ENCODE assay signal across 8 cellular contexts in genomic region chr19:44164327-44164672, GRCh38. TPM values are rescaled to one million over a fixed set of nuclear protein-coding genes. Genes with fewer than 3 reads are reported as not detected.
DNase-seq lines count a peak whose midpoint lies in the region; ATAC-seq, FAIRE-seq and TF ChIP-seq lines count a peak whose summit lies in the region.

No MANE protein-coding gene starts in this region.

- CTCF ChIA-PET in activated naive CD4-positive, alpha-beta T cell treated with anti-CD3 and anti-CD28 coated beads for 36 hours (lab: Charles Lee) = interaction anchor here (1.4 kb wide), 1 partner anchor 51 kb away, joined by 3 read pairs; no protein-coding TSS in a partner anchor
- CTCF ChIA-PET in HepG2 (lab: Yijun Ruan, JAX; ENCODE audit: low intra/inter-chr PET ratio, low total read pairs) = no interaction called here

- BruUV-seq in HepG2 (replicated peaks; lab: Mats Ljungman, UMichigan) = TSS peak; percentile 90

- H3K4me1 Mint-ChIP-seq in activated naive CD4-positive, alpha-beta T cell treated with anti-CD3 and anti-CD28 coated beads for 36 hours (ENCODE audit: low read depth) = peaks cover 27% of the 10 kb centered on the region
- H3K4me1 Mint-ChIP-seq in activated naive CD8-positive, alpha-beta T cell (ENCODE audit: low read depth) = peaks cover 33% of the 10 kb centered on the region
- H3K4me1 Mint-ChIP-seq in type B pancreatic cell (ENCODE audit: unreplicated experiment) = peaks cover 25% of the 10 kb centered on the region

- TF ChIP-seq RAD21 in HepG2 (CRISPR knock-in tag; IDR thresholded peaks at IDR 0.05) = no peak

- in situ Hi-C loops in HepG2 (cut with HindIII; ENCODE audit: extremely low pct_ligation_motif_present, low pct_unique_long_range_greater_than_20kb) = no loop called here

- peak overlapping the region; percentile 79 to 96 (median 80) for H3K4me3 ChIP-seq in HepG2 (replicated peaks in 1 of 3; ENCODE audit: insufficient read depth in 1 of 3, low read depth in 2 of 3, low read length in 3 of 3)

- no peaks in the 10 kb centered on the region for H3K9me3 ChIP-seq in HepG2 (ENCODE audit: low read length)

- TF ChIP-seq EP300 in HepG2 (IDR thresholded peaks at IDR 0.05; ENCODE audit: low read depth in 2 of 2, low read length in 2 of 2) (no peak), HepG2 (CRISPR knock-in tag; IDR thresholded peaks at IDR 0.05; ENCODE audit: borderline replicate concordance) (no peak)

- TF ChIP-seq CTCF in HepG2 (CRISPR knock-in tag; IDR thresholded peaks at IDR 0.05) = no peak
- no peak for TF ChIP-seq CTCF in type B pancreatic cell (conservative IDR thresholded peaks at IDR 0.05)

- peak overlapping the region; percentile 80 for H3K9ac ChIP-seq in HepG2 (ENCODE audit: insufficient read depth, low read depth, low read length)

- peak overlapping the region; percentile 92 for H3K4me2 ChIP-seq in HepG2 (ENCODE audit: low read depth, low read length)

- H3K27me3 Mint-ChIP-seq in activated naive CD4-positive, alpha-beta T cell treated with anti-CD3 and anti-CD28 coated beads for 36 hours (ENCODE audit: low read depth) = no peaks in the 10 kb centered on the region
- H3K27me3 Mint-ChIP-seq in activated naive CD8-positive, alpha-beta T cell = no peaks in the 10 kb centered on the region
- H3K27me3 Mint-ChIP-seq in type B pancreatic cell = no peaks in the 10 kb centered on the region

- peak overlapping the region; percentile 93 for H3K27ac Mint-ChIP-seq in activated naive CD4-positive, alpha-beta T cell treated with anti-CD3 and anti-CD28 coated beads for 36 hours
- peak overlapping the region; percentile 99 for H3K27ac Mint-ChIP-seq in activated naive CD8-positive, alpha-beta T cell
- H3K27ac Mint-ChIP-seq in type B pancreatic cell = peak overlapping the region; percentile 96

- H2AFZ ChIP-seq in HepG2 (ENCODE audit: low read length) = peak overlapping the region; percentile 91

- POLR2A ChIA-PET in HepG2 (lab: Yijun Ruan, JAX) = interaction anchor here (0.8 to 3.5 kb wide), 16 partner anchors 10 to 336 kb away, joined by 3 to 36 read pairs (median 10); partner anchors contain the start of genes ZNF112, ZNF180, ZNF223 and ZNF224

- ATAC-seq in HepG2 (peak; percentile 32; the same call in 2 of the 3 replicates), HG02970 (IDR thresholded peaks at IDR 0.05; ENCODE audit: low FRiP score, unreplicated experiment) (no peak), HG02763 (IDR thresholded peaks at IDR 0.05; ENCODE audit: unreplicated experiment) (no peak)

- no peaks in the 10 kb centered on the region for H3K27me3 ChIP-seq in HepG2 (ENCODE audit: control insufficient read depth in 1 of 2, insufficient read depth in 2 of 2, low read length in 2 of 2)

- H3K79me2 ChIP-seq in HepG2 (ENCODE audit: insufficient read depth, low read length) = peaks cover 6% of the 10 kb centered on the region

- peaks cover 2 to 3% of the 10 kb centered on the region in 2 experiments; a peak in 4 of 5 replicates for H3K36me3 ChIP-seq in HepG2 (replicated peaks in 1 of 2; ENCODE audit: control insufficient read depth in 1 of 2, insufficient read depth in 2 of 2, low read length in 2 of 2)

- no peaks in the 10 kb centered on the region for H4K20me1 ChIP-seq in HepG2 (ENCODE audit: insufficient read depth, low read length)

- DNase-seq in activated naive CD4-positive, alpha-beta T cell treated with anti-CD3 and anti-CD28 coated beads for 36 hours = no peak
- no peak for DNase-seq in activated naive CD4-positive, alpha-beta T cell treated with anti-CD3 and anti-CD28 coated beads, Interleukin-2, amount 50 U/mL, for 16 hours
- DNase-seq in HepG2 (ENCODE audit: low spot score) = no peak
- no peak for DNase-seq in type B pancreatic cell (ENCODE audit: extremely low spot score, unreplicated experiment)
- no peak for DNase-seq in NCI-H510A treated with DMSO at 0.1 percent for 48 hours (lab: John Stamatoyannopoulos, UW)

- WGBS in HepG2 (ENCODE audit: low lambda C conversion rate) = 30% methylated on average over 3 of the region's 3 CpGs

- peak overlapping the region; percentile 94 for H3K4me3 Mint-ChIP-seq in activated naive CD4-positive, alpha-beta T cell treated with anti-CD3 and anti-CD28 coated beads for 36 hours
- H3K4me3 Mint-ChIP-seq in activated naive CD8-positive, alpha-beta T cell = peak overlapping the region; percentile 98
- H3K4me3 Mint-ChIP-seq in type B pancreatic cell = peak overlapping the region; percentile 99

- H3K9me3 Mint-ChIP-seq in activated naive CD4-positive, alpha-beta T cell treated with anti-CD3 and anti-CD28 coated beads for 36 hours = peaks cover 36% of the 10 kb centered on the region
- H3K9me3 Mint-ChIP-seq in activated naive CD8-positive, alpha-beta T cell (ENCODE audit: low read depth) = peaks cover 26% of the 10 kb centered on the region
- H3K9me3 Mint-ChIP-seq in type B pancreatic cell = peaks cover 12% of the 10 kb centered on the region

- FAIRE-seq in HepG2 (lab: Jason Lieb, UNC) = peak; percentile 40

- intact Hi-C loops in activated naive CD4-positive, alpha-beta T cell treated with anti-CD3 and anti-CD28 coated beads for 36 hours (cut with micrococcal nuclease) = loop anchor here (10.0 kb wide), 1 partner anchor 159 kb away; the partner anchor contains the start of gene ZNF230
- intact Hi-C loops in HepG2 (cut with micrococcal nuclease; ENCODE audit: unreplicated experiment) = no loop called here

- TF ChIP-seq POLR2A in HepG2 (IDR thresholded peaks at IDR 0.05; ENCODE audit: insufficient read depth in 1 of 2, low read depth in 2 of 2, low read length in 2 of 2) = no peak

- H3K27ac ChIP-seq in HepG2 (ENCODE audit: extremely low read length, insufficient read depth, low read length) = peak overlapping the region; percentile 69

- H3K4me1 ChIP-seq in HepG2 (ENCODE audit: insufficient read depth, low read length) = peaks cover 21% of the 10 kb centered on the region

- H3K36me3 Mint-ChIP-seq in activated naive CD4-positive, alpha-beta T cell treated with anti-CD3 and anti-CD28 coated beads for 36 hours (ENCODE audit: low read depth) = peaks cover 37% of the 10 kb centered on the region
- peaks cover 28% of the 10 kb centered on the region for H3K36me3 Mint-ChIP-seq in activated naive CD8-positive, alpha-beta T cell
- H3K36me3 Mint-ChIP-seq in type B pancreatic cell = peaks cover 33% of the 10 kb centered on the region

RNA-seq across cellular contexts. Expression of gene ZNF226, which starts 0.6 kb away (rescaled TPM):
- total RNA-seq in activated naive CD4-positive, alpha-beta T cell treated with anti-CD3 and anti-CD28 coated beads for 36 hours = 10 to 100 TPM; 12.4 to 16.9 TPM
- total RNA-seq in HepG2 (2016; rRNA removed; fragmentation: Illumina TruSeq; extraction: Trizol) (16.0 and 19.2 TPM in 2 replicates), type B pancreatic cell (ENCODE audit: low replicate concordance) (25.1 and 28.8 TPM in 2 replicates)
- 4.0 and 5.4 TPM in 2 replicates for total RNA-seq in HepG2 (2016; cell fraction: cytosol; rRNA removed; fragmentation: Illumina TruSeq; extraction: Trizol; ENCODE audit: low read depth)
- total RNA-seq in HepG2 (2016; cell fraction: insoluble cytoplasmic fraction; rRNA removed; fragmentation: Illumina TruSeq; extraction: Trizol) = 15.8 and 18.3 TPM in 2 replicates
- 7.0 and 7.4 TPM in 2 replicates for total RNA-seq in HepG2 (2016; cell fraction: membrane; rRNA removed; fragmentation: Illumina TruSeq; extraction: Trizol)
- total RNA-seq in HepG2 (2016; cell fraction: nucleus; rRNA removed; fragmentation: Illumina TruSeq; extraction: Trizol) = 19.3 and 23.6 TPM in 2 replicates
- 8.3 and 12.1 TPM in 2 replicates for polyA plus RNA-seq in HepG2 (2011; rRNA removed)
- 4.2 and 6.0 TPM in 2 replicates for polyA plus RNA-seq in HepG2 (2011; cell fraction: cytosol; rRNA removed)
- polyA plus RNA-seq in HepG2 (2011; cell fraction: nucleus; rRNA removed) = 10.6 and 16.7 TPM in 2 replicates
- polyA plus RNA-seq in HepG2 (2012) = 8.5 and 9.6 TPM in 2 replicates
- 1.8 and 2.0 TPM in 2 replicates for polyA plus RNA-seq in HepG2 (2016; cell fraction: cytosol; fragmentation: Illumina TruSeq; extraction: Trizol; ENCODE audit: low read depth)
- polyA plus RNA-seq in HepG2 (2016; cell fraction: insoluble cytoplasmic fraction; fragmentation: Illumina TruSeq; extraction: Trizol; ENCODE audit: low read depth) = 12.8 and 14.2 TPM in 2 replicates
- polyA plus RNA-seq in HepG2 (2016; cell fraction: membrane; fragmentation: Illumina TruSeq; extraction: Trizol; ENCODE audit: low read depth) = 2.8 and 3.5 TPM in 2 replicates
- 34.3 and 36.8 TPM in 2 replicates for polyA plus RNA-seq in HepG2 (2016; cell fraction: nucleus; fragmentation: Illumina TruSeq; extraction: Trizol; ENCODE audit: insufficient read depth, low read depth)
- polyA minus RNA-seq in HepG2 (2011; rRNA and poly(A)+ RNA removed; ENCODE audit: low replicate concordance) = 4.9 and 7.6 TPM in 2 replicates
- polyA minus RNA-seq in HepG2 (2011; cell fraction: cytosol; rRNA and poly(A)+ RNA removed) = 1.6 and 2.9 TPM in 2 replicates
- 20.6 and 35.8 TPM in 2 replicates for polyA minus RNA-seq in HepG2 (2011; cell fraction: nucleus; rRNA and poly(A)+ RNA removed)

RNA-seq across cellular contexts. Expression of gene ZNF234, which starts 22.9 kb away (rescaled TPM):
- 1 to 10 TPM; 5.0 to 5.4 TPM for total RNA-seq in activated naive CD4-positive, alpha-beta T cell treated with anti-CD3 and anti-CD28 coated beads for 36 hours
- total RNA-seq in HepG2 (2016; rRNA removed; fragmentation: Illumina TruSeq; extraction: Trizol) (11.2 and 11.7 TPM in 2 replicates), type B pancreatic cell (ENCODE audit: low replicate concordance) (17.2 and 20.7 TPM in 2 replicates)
- total RNA-seq in HepG2 (2016; cell fraction: cytosol; rRNA removed; fragmentation: Illumina TruSeq; extraction: Trizol; ENCODE audit: low read depth) = 2.2 and 2.4 TPM in 2 replicates
- total RNA-seq in HepG2 (2016; cell fraction: insoluble cytoplasmic fraction; rRNA removed; fragmentation: Illumina TruSeq; extraction: Trizol) = 10.7 and 13.9 TPM in 2 replicates
- total RNA-seq in HepG2 (2016; cell fraction: membrane; rRNA removed; fragmentation: Illumina TruSeq; extraction: Trizol) = 3.7 and 3.9 TPM in 2 replicates
- total RNA-seq in HepG2 (2016; cell fraction: nucleus; rRNA removed; fragmentation: Illumina TruSeq; extraction: Trizol) = 13.1 and 15.1 TPM in 2 replicates
- polyA plus RNA-seq in HepG2 (2011; rRNA removed) = 3.5 and 4.2 TPM in 2 replicates
- 0.98 and 1.8 TPM in 2 replicates for polyA plus RNA-seq in HepG2 (2011; cell fraction: cytosol; rRNA removed)
- polyA plus RNA-seq in HepG2 (2011; cell fraction: nucleus; rRNA removed) = 7.8 and 9.8 TPM in 2 replicates
- 4.3 and 5.0 TPM in 2 replicates for polyA plus RNA-seq in HepG2 (2012)
- polyA plus RNA-seq in HepG2 (2016; cell fraction: cytosol; fragmentation: Illumina TruSeq; extraction: Trizol; ENCODE audit: low read depth) = 0.23 and 0.24 TPM in 2 replicates
- polyA plus RNA-seq in HepG2 (2016; cell fraction: insoluble cytoplasmic fraction; fragmentation: Illumina TruSeq; extraction: Trizol; ENCODE audit: low read depth) = 5.2 and 5.4 TPM in 2 replicates
- polyA plus RNA-seq in HepG2 (2016; cell fraction: membrane; fragmentation: Illumina TruSeq; extraction: Trizol; ENCODE audit: low read depth) = 0.73 and 0.96 TPM in 2 replicates
- polyA plus RNA-seq in HepG2 (2016; cell fraction: nucleus; fragmentation: Illumina TruSeq; extraction: Trizol; ENCODE audit: insufficient read depth, low read depth) = 17.9 and 18.7 TPM in 2 replicates
- 3.3 and 5.1 TPM in 2 replicates for polyA minus RNA-seq in HepG2 (2011; rRNA and poly(A)+ RNA removed; ENCODE audit: low replicate concordance)
- polyA minus RNA-seq in HepG2 (2011; cell fraction: cytosol; rRNA and poly(A)+ RNA removed) = 3.8 and 4.5 TPM in 2 replicates
- 18.7 and 23.5 TPM in 2 replicates for polyA minus RNA-seq in HepG2 (2011; cell fraction: nucleus; rRNA and poly(A)+ RNA removed)

RNA-seq across cellular contexts. Expression of gene ZNF227, which starts 48.0 kb away (rescaled TPM):
- 10 to 100 TPM; 17.9 to 19.4 TPM for total RNA-seq in activated naive CD4-positive, alpha-beta T cell treated with anti-CD3 and anti-CD28 coated beads for 36 hours
- 16.8 and 23.2 TPM in 2 replicates for total RNA-seq in HepG2 (2016; rRNA removed; fragmentation: Illumina TruSeq; extraction: Trizol)
- total RNA-seq in HepG2 (2016; cell fraction: cytosol; rRNA removed; fragmentation: Illumina TruSeq; extraction: Trizol; ENCODE audit: low read depth) = 3.0 and 4.0 TPM in 2 replicates
- 15.1 and 19.2 TPM in 2 replicates for total RNA-seq in HepG2 (2016; cell fraction: insoluble cytoplasmic fraction; rRNA removed; fragmentation: Illumina TruSeq; extraction: Trizol)
- total RNA-seq in HepG2 (2016; cell fraction: membrane; rRNA removed; fragmentation: Illumina TruSeq; extraction: Trizol) = 8.6 and 9.1 TPM in 2 replicates
- total RNA-seq in HepG2 (2016; cell fraction: nucleus; rRNA removed; fragmentation: Illumina TruSeq; extraction: Trizol) = 15.4 and 18.9 TPM in 2 replicates
- polyA plus RNA-seq in HepG2 (2011; rRNA removed) = 3.1 and 4.7 TPM in 2 replicates
- 1.9 and 3.6 TPM in 2 replicates for polyA plus RNA-seq in HepG2 (2011; cell fraction: cytosol; rRNA removed)
- 2.7 and 3.7 TPM in 2 replicates for polyA plus RNA-seq in HepG2 (2011; cell fraction: nucleus; rRNA removed)
- 8.8 and 9.1 TPM in 2 replicates for polyA plus RNA-seq in HepG2 (2012)
- polyA plus RNA-seq in HepG2 (2016; cell fraction: cytosol; fragmentation: Illumina TruSeq; extraction: Trizol; ENCODE audit: low read depth) = 1.5 and 2.0 TPM in 2 replicates
- polyA plus RNA-seq in HepG2 (2016; cell fraction: insoluble cytoplasmic fraction; fragmentation: Illumina TruSeq; extraction: Trizol; ENCODE audit: low read depth) = 10.6 and 12.3 TPM in 2 replicates
- polyA plus RNA-seq in HepG2 (2016; cell fraction: membrane; fragmentation: Illumina TruSeq; extraction: Trizol; ENCODE audit: low read depth) = 2.6 and 2.7 TPM in 2 replicates
- 10.9 and 12.5 TPM in 2 replicates for polyA plus RNA-seq in HepG2 (2016; cell fraction: nucleus; fragmentation: Illumina TruSeq; extraction: Trizol; ENCODE audit: insufficient read depth, low read depth)
- 8.1 and 15.3 TPM in 2 replicates for polyA minus RNA-seq in HepG2 (2011; rRNA and poly(A)+ RNA removed; ENCODE audit: low replicate concordance)
- polyA minus RNA-seq in HepG2 (2011; cell fraction: cytosol; rRNA and poly(A)+ RNA removed) = 4.6 and 5.8 TPM in 2 replicates
- polyA minus RNA-seq in HepG2 (2011; cell fraction: nucleus; rRNA and poly(A)+ RNA removed) = 33.1 and 39.8 TPM in 2 replicates
- total RNA-seq in type B pancreatic cell (ENCODE audit: low replicate concordance) = 21.3 and 32.1 TPM in 2 replicates

RNA-seq across cellular contexts. Expression of gene ZNF225, which starts 51.1 kb away (rescaled TPM):
- 1 to 10 TPM; 2.1 to 2.2 TPM for total RNA-seq in activated naive CD4-positive, alpha-beta T cell treated with anti-CD3 and anti-CD28 coated beads for 36 hours
- total RNA-seq in HepG2 (2016; rRNA removed; fragmentation: Illumina TruSeq; extraction: Trizol) = 3.3 and 4.6 TPM in 2 replicates
- total RNA-seq in HepG2 (2016; cell fraction: cytosol; rRNA removed; fragmentation: Illumina TruSeq; extraction: Trizol; ENCODE audit: low read depth) = 0.30 and 0.35 TPM in 2 replicates
- total RNA-seq in HepG2 (2016; cell fraction: insoluble cytoplasmic fraction; rRNA removed; fragmentation: Illumina TruSeq; extraction: Trizol) = 4.0 and 4.4 TPM in 2 replicates
- total RNA-seq in HepG2 (2016; cell fraction: membrane; rRNA removed; fragmentation: Illumina TruSeq; extraction: Trizol) = 1.7 TPM in 2 replicates
- 4.5 and 4.9 TPM in 2 replicates for total RNA-seq in HepG2 (2016; cell fraction: nucleus; rRNA removed; fragmentation: Illumina TruSeq; extraction: Trizol)
- polyA plus RNA-seq in HepG2 (2011; rRNA removed) = 0.87 and 1.1 TPM in 2 replicates
- 0.27 and 0.65 TPM in 2 replicates for polyA plus RNA-seq in HepG2 (2011; cell fraction: cytosol; rRNA removed)
- polyA plus RNA-seq in HepG2 (2011; cell fraction: nucleus; rRNA removed) = 0.93 and 2.2 TPM in 2 replicates
- 1.3 and 2.3 TPM in 2 replicates for polyA plus RNA-seq in HepG2 (2012)
- 0.10 and 0.15 TPM in 2 replicates for polyA plus RNA-seq in HepG2 (2016; cell fraction: cytosol; fragmentation: Illumina TruSeq; extraction: Trizol; ENCODE audit: low read depth)
- polyA plus RNA-seq in HepG2 (2016; cell fraction: insoluble cytoplasmic fraction; fragmentation: Illumina TruSeq; extraction: Trizol; ENCODE audit: low read depth) = 2.3 and 3.0 TPM in 2 replicates
- polyA plus RNA-seq in HepG2 (2016; cell fraction: membrane; fragmentation: Illumina TruSeq; extraction: Trizol; ENCODE audit: low read depth) = 0.27 and 0.38 TPM in 2 replicates
- polyA plus RNA-seq in HepG2 (2016; cell fraction: nucleus; fragmentation: Illumina TruSeq; extraction: Trizol; ENCODE audit: insufficient read depth, low read depth) = 4.4 and 5.4 TPM in 2 replicates
- polyA minus RNA-seq in HepG2 (2011; rRNA and poly(A)+ RNA removed; ENCODE audit: low replicate concordance) = 1.2 and 3.2 TPM in 2 replicates
- 1.1 TPM in 2 replicates for polyA minus RNA-seq in HepG2 (2011; cell fraction: cytosol; rRNA and poly(A)+ RNA removed)
- polyA minus RNA-seq in HepG2 (2011; cell fraction: nucleus; rRNA and poly(A)+ RNA removed) = 5.2 and 8.1 TPM in 2 replicates
- 5.8 and 8.4 TPM in 2 replicates for total RNA-seq in type B pancreatic cell (ENCODE audit: low replicate concordance)
